10 cellular contexts compared by ENCODE assay signal in the genomic region with DNA sequence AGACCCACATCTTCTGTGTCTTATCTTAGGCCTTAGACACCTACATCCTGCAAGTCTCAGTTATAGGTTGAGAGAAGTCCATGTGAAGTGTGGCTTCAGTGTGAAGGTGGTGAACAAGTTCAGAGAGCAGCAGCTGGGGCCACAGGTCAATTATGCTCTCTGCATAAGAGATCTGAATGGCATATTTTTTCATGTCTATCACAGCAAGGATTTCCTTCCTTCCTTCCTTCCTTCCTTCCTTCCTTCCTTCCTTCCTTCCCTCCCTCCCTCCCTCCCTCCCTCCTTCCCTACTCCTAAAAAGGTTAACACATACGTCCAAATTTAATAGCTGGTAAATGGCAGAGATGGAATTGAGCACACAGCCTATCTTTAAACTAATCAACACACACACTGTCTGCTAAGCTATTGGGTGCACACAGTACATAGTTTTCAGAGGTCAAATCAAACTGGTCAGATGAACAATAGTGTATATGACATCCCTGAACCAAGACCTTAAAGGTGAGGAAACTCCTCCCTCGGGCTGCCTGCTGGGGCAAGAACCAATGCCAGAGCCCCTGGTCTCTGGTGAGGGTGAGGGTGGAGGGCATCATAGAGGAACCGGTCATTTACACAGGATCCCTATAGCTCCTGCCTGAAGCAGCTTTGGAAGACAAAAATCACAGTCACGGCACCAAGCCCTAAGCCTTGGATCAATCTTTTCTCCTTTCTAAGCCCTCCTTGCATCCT.
DNase-seq lines count a peak whose midpoint lies in the region; ATAC-seq and TF ChIP-seq lines count a peak whose summit lies in the region.
"Had no signal": no experiment of that assay in that cellular context is flagged by ENCODE, and none has a peak within 500 bp of the region (broad histone marks: within the 10 kb centered on the region; RNA-seq: fewer than 3 reads in every experiment).

No MANE protein-coding gene starts in this region.

- H3K36me3 ChIP-seq in SK-N-MC (ENCODE audit: insufficient read depth, low read length) (no peaks in the 10 kb centered on the region), right atrium auricular region (no peaks in the 10 kb centered on the region)
- H3K36me3 ChIP-seq: tibial nerve had no signal

- in situ Hi-C loops in G401 (cut with HindIII; ENCODE audit: low sequenced_read_pairs), result no loop called here

- no peak for DNase-seq in SK-N-MC (ENCODE audit: low read depth, low spot score)
- DNase-seq in NK-92 treated with Interleukin-12 subunit alpha and Interleukin-12 subunit beta, amount 100 ng/mL, for 24 hours (lab: John Stamatoyannopoulos, UW), result no peak
- no peak for DNase-seq in right atrium auricular region (ENCODE audit: low spot score)
- DNase-seq in head of caudate nucleus, result no peak
- DNase-seq in G401 (ENCODE audit: low spot score), result no peak
- DNase-seq: DMS153 had no signal

- no peak for TF ChIP-seq CTCF in right atrium auricular region (IDR thresholded peaks at IDR 0.05)

- peak overlapping the region; percentile 80 for H3K27ac ChIP-seq in SK-N-MC
- no peak overlapping the region for H3K27ac ChIP-seq in right atrium auricular region
- H3K27ac ChIP-seq: tibial nerve had no signal

- no peaks in the 10 kb centered on the region for H3K9me3 ChIP-seq in SK-N-MC (ENCODE audit: low read depth, low read length)
- H3K9me3 ChIP-seq in right atrium auricular region, result no peaks in the 10 kb centered on the region
- H3K9me3 ChIP-seq: tibial nerve had no signal

- intact Hi-C loops in head of caudate nucleus (cut with DNase I), result no loop called here

- H3K27me3 ChIP-seq in right atrium auricular region, result no peaks in the 10 kb centered on the region
- H3K27me3 ChIP-seq: tibial nerve had no signal

- H3K4me1 ChIP-seq in right atrium auricular region, result no peaks in the 10 kb centered on the region
- H3K4me1 ChIP-seq: tibial nerve had no signal

- TF ChIP-seq POLR2A in GM18505 (IDR thresholded peaks at IDR 0.05; ENCODE audit: borderline replicate concordance, extremely low read depth, insufficient read depth, insufficient read length), result no peak

- peak overlapping the region; percentile 37 for H3K4me3 ChIP-seq in SK-N-MC
- no peak overlapping the region for H3K4me3 ChIP-seq in right atrium auricular region
- H3K4me3 ChIP-seq: tibial nerve had no signal

- peak; percentile 31 for ATAC-seq in GM18505 (IDR thresholded peaks at IDR 0.05; ENCODE audit: unreplicated experiment)
- ATAC-seq in GM19328 (IDR thresholded peaks at IDR 0.05; ENCODE audit: unreplicated experiment), result peak; percentile 17
- ATAC-seq in HG02678 (IDR thresholded peaks at IDR 0.05; ENCODE audit: unreplicated experiment), result peak; percentile 18

- no peak overlapping the region for H3K9ac ChIP-seq in SK-N-MC (ENCODE audit: insufficient read length)
